Comparison of ENCODE assay signal across 9 cellular contexts in the genomic region with DNA sequence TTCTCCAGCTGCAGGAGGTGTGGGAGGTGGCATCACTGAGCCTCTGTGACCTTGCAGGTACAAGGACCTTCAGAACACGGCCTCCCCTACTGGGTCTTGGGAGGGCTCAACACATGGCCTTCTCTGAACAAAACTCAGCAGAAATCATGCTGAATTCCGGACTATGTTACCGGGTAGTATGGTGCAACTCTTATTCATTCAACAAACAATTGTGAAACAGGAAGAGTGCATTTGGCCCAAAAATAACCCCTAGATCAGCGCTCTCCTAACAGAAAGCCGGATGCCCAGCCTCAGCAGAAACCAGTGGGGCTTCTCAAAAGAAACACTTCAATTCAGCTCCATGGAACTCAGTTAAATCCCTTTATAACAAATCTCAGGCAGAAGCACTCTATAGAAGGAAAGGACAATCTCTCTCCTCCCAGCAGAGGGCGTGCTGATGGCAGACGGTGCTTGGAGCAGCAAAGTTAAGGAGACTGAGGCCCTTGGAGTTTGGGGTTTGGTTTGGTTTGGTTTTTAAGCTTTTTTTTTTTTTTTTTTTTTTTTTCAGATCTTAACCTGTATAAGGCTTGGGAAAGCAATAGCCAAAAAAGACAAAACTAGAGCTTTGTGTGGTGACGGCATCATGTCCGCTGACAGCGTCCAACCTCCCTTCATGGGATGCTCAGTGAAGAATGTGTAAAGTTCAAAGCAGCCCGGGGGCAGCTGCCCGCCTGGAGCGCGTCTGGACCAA.
DNase-seq lines count a peak whose midpoint lies in the region; ATAC-seq, FAIRE-seq and TF ChIP-seq lines count a peak whose summit lies in the region.
"Had no signal": no experiment of that assay in that cellular context is flagged by ENCODE, and none has a peak within 500 bp of the region (broad histone marks: within the 10 kb centered on the region; RNA-seq: fewer than 3 reads in every experiment).

No MANE protein-coding gene starts in this region.

- FAIRE-seq in keratinocyte (lab: Jason Lieb, UNC): no peak

- TF ChIP-seq POLR2A in NB4 (IDR thresholded peaks at IDR 0.05; ENCODE audit: extremely low read depth, insufficient read length) (no peak), upper lobe of left lung (IDR thresholded peaks at IDR 0.05) (no peak)

- H3K4me1 ChIP-seq in keratinocyte (ENCODE audit: control insufficient read depth, extremely low read depth, insufficient read depth, low read length) (no peaks in the 10 kb centered on the region), upper lobe of left lung (peaks cover 0 to 2% (median 0%) of the 10 kb centered on the region in 4 donors)

- H4K20me1 ChIP-seq in keratinocyte (ENCODE audit: control insufficient read depth, extremely low read depth, insufficient read depth, low read length): no peaks in the 10 kb centered on the region

- H3K9ac ChIP-seq in keratinocyte (ENCODE audit: control insufficient read depth, extremely low read depth, insufficient read depth, low read length): no peak overlapping the region

- H3K9me1 ChIP-seq in keratinocyte (ENCODE audit: control insufficient read depth, extremely low read depth, insufficient read depth, low read length): no peaks in the 10 kb centered on the region

- TF ChIP-seq CTCF in NB4 (IDR thresholded peaks at IDR 0.05; ENCODE audit: low read depth, low read length): peak; percentile 69
- peak in 2 of 3 experiments; percentile 37 to 38 for TF ChIP-seq CTCF in keratinocyte (optimal IDR thresholded peaks at IDR 0.05 in 1 of 3, IDR thresholded peaks at IDR 0.05 in 1 of 3, conservative IDR thresholded peaks at IDR 0.05 in 1 of 3; ENCODE audit: extremely low read depth in 1 of 3, insufficient read depth in 2 of 3, low read length in 3 of 3)
- TF ChIP-seq CTCF in upper lobe of left lung (IDR thresholded peaks at IDR 0.05): peak in 4 of 6 experiments; percentile 16 to 22 (median 20)

- peaks cover 5% of the 10 kb centered on the region for H3K9me3 ChIP-seq in keratinocyte (ENCODE audit: control insufficient read depth, low read depth, low read length)
- no peaks in the 10 kb centered on the region for H3K9me3 ChIP-seq in upper lobe of left lung

- H3K36me3 ChIP-seq in keratinocyte (ENCODE audit: control insufficient read depth in 2 of 2, extremely low read depth in 1 of 2, insufficient read depth in 2 of 2, low read length in 2 of 2) (no peaks in the 10 kb centered on the region), upper lobe of left lung (no peaks in the 10 kb centered on the region)

- no peak overlapping the region for H2AFZ ChIP-seq in keratinocyte (ENCODE audit: control insufficient read depth, low read length)

- DNase-seq in activated CD4-positive, alpha-beta T cell treated with anti-CD3 and anti-CD28 coated beads for 48 hours: peak; percentile 53
- DNase-seq in activated CD4-positive, alpha-beta T cell treated with anti-CD3 and anti-CD28 coated beads, Interleukin-2, amount 50 U/mL, for 4 hours: no peak
- DNase-seq in NB4 (ENCODE audit: low read depth) (peak; percentile 50), keratinocyte (ENCODE audit: low read depth, low spot score) (no peak), upper lobe of left lung (no peak)
- DNase-seq in activated CD4-positive, alpha-beta T cell treated with anti-CD3 and anti-CD28 coated beads, Interleukin-2, amount 50 U/mL, for 48 hours: peak; percentile 32 to 52
- DNase-seq in central memory CD4-positive, alpha-beta T cell: no peak
- DNase-seq: naive B cell had no signal

- dilution Hi-C loops in keratinocyte (cut with MboI; ENCODE audit: extremely low pct_ligation_motif_present, low sequenced_read_pairs): no loop called here

- no peak overlapping the region for H3K4me2 ChIP-seq in keratinocyte (ENCODE audit: control insufficient read depth, extremely low read depth, insufficient read depth, low read depth, low read length)

- no peak overlapping the region for H3K4me3 ChIP-seq in NB4 (ENCODE audit: low read depth, low read length)
- H3K4me3 ChIP-seq in keratinocyte (ENCODE audit: control insufficient read depth in 2 of 3, extremely low read depth in 1 of 3, insufficient read depth in 2 of 3, low read depth in 1 of 3, low read length in 3 of 3): no peak overlapping the region
- H3K4me3 ChIP-seq in upper lobe of left lung: no peak overlapping the region

- H3K79me2 ChIP-seq in keratinocyte (ENCODE audit: control insufficient read depth, insufficient read depth, low read length): no peaks in the 10 kb centered on the region

- TF ChIP-seq EP300 in upper lobe of left lung (IDR thresholded peaks at IDR 0.05): no peak

- H3K27ac ChIP-seq in keratinocyte (ENCODE audit: control insufficient read depth, insufficient read depth, low read length): no peak overlapping the region
- no peak overlapping the region for H3K27ac ChIP-seq in upper lobe of left lung

- ATAC-seq in upper lobe of left lung (ENCODE audit: low FRiP score in 2 of 2) (peak in 1 of 2 donors; percentile 44), HG03354 (IDR thresholded peaks at IDR 0.05; ENCODE audit: poor library complexity, severe bottlenecking, unreplicated experiment) (no peak)

- H3K27me3 ChIP-seq in keratinocyte (ENCODE audit: control insufficient read depth, extremely low read depth, insufficient read depth, low read length): no peaks in the 10 kb centered on the region
- H3K27me3 ChIP-seq in upper lobe of left lung: no peaks in the 10 kb centered on the region

- 53 to 58% methylated on average over 11 to 14 of the region's 14 CpGs for WGBS in upper lobe of left lung, 2 donors

Comparison
In these comparisons a context has a peak if more than half of its experiments do, and no peak if none do; other contexts are left out.
1. DNase-seq: peak in activated CD4-positive, alpha-beta T cell treated with anti-CD3 and anti-CD28 coated beads for 48 hours (single experiment), NB4 (single experiment) and activated CD4-positive, alpha-beta T cell treated with anti-CD3 and anti-CD28 coated beads, Interleukin-2, amount 50 U/mL, for 48 hours (2 of 2); none in activated CD4-positive, alpha-beta T cell treated with anti-CD3 and anti-CD28 coated beads, Interleukin-2, amount 50 U/mL, for 4 hours (0 of 2), keratinocyte (single experiment), upper lobe of left lung (0 of 2) and central memory CD4-positive, alpha-beta T cell (single experiment).
2. Peak in every context shown above with its lines, with median percentiles within 50 percentile points of each other: CTCF ChIP-seq.